30 cellular contexts compared by ENCODE assay signal in the genomic region with DNA sequence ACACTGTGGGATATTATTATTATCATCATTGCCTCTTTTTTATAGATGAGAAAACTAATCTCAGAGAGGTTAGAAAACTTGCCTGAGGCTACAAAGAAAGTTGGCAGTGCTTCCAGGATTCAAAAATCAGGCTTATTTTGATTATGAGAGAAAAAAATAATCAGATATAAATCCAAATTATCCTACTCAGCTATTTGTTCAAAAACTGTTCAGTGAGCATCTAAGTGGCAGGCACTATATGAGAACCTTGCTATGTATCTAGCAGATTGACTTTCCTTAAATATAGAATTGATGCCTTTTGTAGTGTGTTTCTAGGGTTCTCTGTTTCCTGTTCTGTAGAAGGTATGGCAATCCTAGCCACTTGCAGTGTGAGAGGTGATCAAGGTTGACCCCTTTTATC.
"Had no signal": no experiment of that assay in that cellular context is flagged by ENCODE, and none has a peak within 500 bp of the region (broad histone marks: within the 10 kb centered on the region; RNA-seq: fewer than 3 reads in every experiment).

No MANE protein-coding gene starts in this region.

- H3K9me3 Mint-ChIP-seq: dendritic cell treated with granulocyte-macrophage colony-stimulating factor and Interleukin-4, amounts not matched to agents 40 ng/mL and 50 ng/mL, for 4 days had no signal

- ATAC-seq: effector memory CD8-positive, alpha-beta T cell; esophagus mucosa; foreskin keratinocyte; gastrocnemius medialis; gastroesophageal sphincter; heart left ventricle; heart right ventricle had no signal

- H3K27me3 ChIP-seq: colonic mucosa, esophagus squamous epithelium, gastrocnemius medialis, hepatocyte had no signal

- H3K36me3 ChIP-seq: colonic mucosa, esophagus muscularis mucosa, esophagus squamous epithelium, gastrocnemius medialis, gastroesophageal sphincter, heart left ventricle, heart right ventricle had no signal

- H3K4me3 Mint-ChIP-seq: dendritic cell treated with granulocyte-macrophage colony-stimulating factor and Interleukin-4, amounts not matched to agents 40 ng/mL and 50 ng/mL, for 4 days; effector memory CD8-positive, alpha-beta T cell; endodermal cell had no signal

- H3K4me2 ChIP-seq: hepatocyte had no signal

- H3K79me2 ChIP-seq: hepatocyte had no signal

- DNase-seq: colonic mucosa; cortex of kidney; dermis blood vessel endothelial cell; dorsolateral prefrontal cortex; effector CD4-positive, alpha-beta T cell; effector CD8-positive, alpha-beta T cell; effector memory CD4-positive, alpha-beta T cell; effector memory CD8-positive, alpha-beta T cell; endodermal cell; erythroblast; esophagus squamous epithelium; foreskin fibroblast; foreskin keratinocyte; foreskin melanocyte; gastrocnemius medialis; glutamatergic neuron; head of caudate nucleus; heart left ventricle; heart right ventricle had no signal

- FAIRE-seq: colon, endometrium, endothelial cell of umbilical vein, frontal cortex had no signal

- H3K4me3 ChIP-seq: colonic mucosa, coronary artery, dorsolateral prefrontal cortex, esophagus muscularis mucosa, esophagus squamous epithelium, gastrocnemius medialis, gastroesophageal sphincter, heart left ventricle, heart right ventricle, hepatocyte had no signal

- H3K4me1 ChIP-seq: colonic mucosa, esophagus muscularis mucosa, foreskin keratinocyte, gastrocnemius medialis, gastroesophageal sphincter, heart left ventricle, heart right ventricle had no signal

- H3K27ac ChIP-seq: colonic mucosa, coronary artery, dorsolateral prefrontal cortex, epithelial cell of prostate, esophagus muscularis mucosa, esophagus squamous epithelium, foreskin keratinocyte, gastrocnemius medialis, gastroesophageal sphincter, heart left ventricle, heart right ventricle, hepatocyte had no signal

- H2AFZ ChIP-seq: hepatocyte had no signal

- H3K9me3 ChIP-seq: colonic mucosa, esophagus muscularis mucosa, esophagus squamous epithelium, gastrocnemius medialis, gastroesophageal sphincter, heart left ventricle, heart right ventricle had no signal

- H3K27ac Mint-ChIP-seq: dendritic cell treated with granulocyte-macrophage colony-stimulating factor and Interleukin-4, amounts not matched to agents 40 ng/mL and 50 ng/mL, for 4 days; effector memory CD8-positive, alpha-beta T cell; endodermal cell had no signal
